In the genomic region with DNA sequence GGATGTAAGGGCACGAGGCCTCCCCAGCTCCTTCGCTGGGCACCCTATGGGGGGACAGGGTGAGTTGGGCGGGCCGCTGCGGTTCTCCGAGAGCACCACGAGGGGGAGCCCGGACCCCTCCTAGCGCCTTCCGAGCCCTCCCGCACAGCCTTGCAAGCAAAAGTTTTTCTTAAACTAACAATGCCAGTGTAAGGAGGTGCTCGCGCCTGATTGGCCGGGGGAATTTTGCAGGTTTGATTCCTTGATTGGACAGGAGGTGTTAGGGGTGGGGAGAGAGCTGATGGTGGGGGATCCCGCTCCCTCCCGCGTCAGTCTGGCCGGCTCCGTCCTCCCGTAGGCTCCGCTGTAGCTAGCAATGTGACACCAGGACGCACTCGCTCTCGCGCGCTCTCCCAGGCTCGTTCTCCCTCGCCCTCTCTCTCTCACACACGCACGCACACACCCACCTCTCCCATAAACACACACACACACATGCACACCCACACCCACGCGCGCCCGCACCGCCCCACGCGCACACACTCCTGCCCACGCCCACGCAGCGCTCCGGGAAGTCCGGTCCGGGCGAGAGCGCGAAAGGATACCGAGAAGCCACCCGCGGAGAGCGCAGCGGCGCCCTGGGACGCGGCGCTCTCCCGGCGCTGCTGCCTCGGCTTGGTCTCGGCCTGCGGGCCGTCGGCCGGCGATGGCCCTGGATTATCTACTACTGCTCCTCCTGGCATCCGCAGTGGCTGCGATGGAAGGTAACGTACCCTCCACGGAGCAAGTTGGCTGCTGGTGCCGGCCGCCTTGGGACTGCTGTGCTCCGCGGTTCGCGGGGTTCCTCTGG, we compare ENCODE assay signal across 7 cellular contexts. TPM values are rescaled to one million over a fixed set of nuclear protein-coding genes. Genes with fewer than 3 reads are reported as not detected.
DNase-seq lines count a peak whose midpoint lies in the region; ATAC-seq and TF ChIP-seq lines count a peak whose summit lies in the region.

Gene EPHB1, plus strand, starts transcription at position 311 of the 826 bp plus-strand sequence.

- H3K4me1 ChIP-seq in SK-N-SH (ENCODE audit: control insufficient read depth in 1 of 2, insufficient read depth in 2 of 2, low read depth in 1 of 2, low read length in 1 of 2) (peaks cover 0 to 8% of the 10 kb centered on the region in 2 experiments; a peak in 1 of 4 replicates), right atrium auricular region (peaks cover 0 to 27% of the 10 kb centered on the region in 2 donors), prostate gland (replicated peaks) (peaks cover 4% of the 10 kb centered on the region)

- H3K9me3 ChIP-seq in SK-N-SH, result no peaks in the 10 kb centered on the region
- H3K9me3 ChIP-seq in right atrium auricular region, result no peaks in the 10 kb centered on the region
- H3K9me3 ChIP-seq in prostate gland, result no peaks in the 10 kb centered on the region

- in situ Hi-C loops in GM13976 (cut with MboI; ENCODE audit: low sequenced_read_pairs, unreplicated experiment), result loop anchor here (25.0 kb wide), 2 partner anchors 717 to 1067 kb away; no protein-coding TSS in a partner anchor

- no peaks in the 10 kb centered on the region for H3F3A ChIP-seq in SK-N-SH (replicated peaks; ENCODE audit: insufficient read depth)

- peak within 1 kb of the TSS; percentile 52 to 83 for H3K4me3 ChIP-seq in SK-N-SH (ENCODE audit: low read depth in 2 of 2, low read length in 1 of 2)
- peak within 1 kb of the TSS; percentile 43 to 59 for H3K4me3 ChIP-seq in right atrium auricular region
- H3K4me3 ChIP-seq in prostate gland, result peak within 1 kb of the TSS; percentile 21 to 38

- POLR2A ChIA-PET in SK-N-SH (lab: Yijun Ruan, JAX), result interaction anchor here (0.5 to 1.0 kb wide), 3 partner anchors 94 to 445 kb away, joined by 3 to 4 read pairs (median 3); no protein-coding TSS in a partner anchor

- no peak for TF ChIP-seq EP300 in SK-N-SH (IDR thresholded peaks at IDR 0.05; ENCODE audit: borderline replicate concordance in 1 of 2, low read depth in 1 of 2, low read length in 1 of 2)

- peak; percentile 89 for TF ChIP-seq RAD21 in SK-N-SH (IDR thresholded peaks at IDR 0.05; ENCODE audit: low read length)

- H3K79me2 ChIP-seq in SK-N-SH (ENCODE audit: insufficient read depth), result 0 out of 2 replicates have a peak, but pooled peaks cover 10% of the 10 kb centered on the region

- CTCF ChIA-PET in SK-N-SH (lab: Yijun Ruan, JAX), result interaction anchor here (0.5 to 8.1 kb wide), 82 partner anchors 9 to 1249 kb away, joined by 3 to 103 read pairs (median 4); partner anchors contain the start of gene KY

- peaks cover 7% of the 10 kb centered on the region for H4K20me1 ChIP-seq in SK-N-SH (ENCODE audit: insufficient read depth)

- H3K9me2 ChIP-seq in SK-N-SH, result no peaks in the 10 kb centered on the region

- DNase-seq in GM13976 (ENCODE audit: low spot score), result peak; percentile 86
- peak; percentile 70 for DNase-seq in NAMALWA (ENCODE audit: low spot score)
- peak; percentile 87 for DNase-seq in SK-N-SH
- peak; percentile 74 for DNase-seq in right atrium auricular region (ENCODE audit: low spot score)
- DNase-seq in prostate gland (ENCODE audit: low spot score), result peak; percentile 77

- WGBS in SK-N-SH (ENCODE audit: low lambda C conversion rate), result 2% methylated on average over 22 of the region's 74 CpGs
- WGBS in prostate gland, result 1% methylated on average over 71 of the region's 74 CpGs

- H3K27me3 ChIP-seq in SK-N-SH (ENCODE audit: insufficient read depth), result no peaks in the 10 kb centered on the region; the same call in 1 of the 2 replicates
- peaks cover 5 to 10% of the 10 kb centered on the region in 2 donors for H3K27me3 ChIP-seq in right atrium auricular region
- H3K27me3 ChIP-seq in prostate gland (replicated peaks; ENCODE audit: insufficient read depth), result peaks cover 11% of the 10 kb centered on the region

- H3K36me3 ChIP-seq in SK-N-SH (replicated peaks in 1 of 2; ENCODE audit: control insufficient read depth in 1 of 2, insufficient read depth in 2 of 2, low read length in 1 of 2) (no peaks in the 10 kb centered on the region), right atrium auricular region (no peaks in the 10 kb centered on the region), prostate gland (no peaks in the 10 kb centered on the region)

- TF ChIP-seq CTCF in GM13976 (IDR thresholded peaks at IDR 0.05; ENCODE audit: borderline replicate concordance, control extremely low read depth, extremely low read depth, insufficient read depth, missing control alignments) (peak; percentile 93), SK-N-SH (IDR thresholded peaks at IDR 0.05) (peak; percentile 96), right atrium auricular region (IDR thresholded peaks at IDR 0.05) (peak; percentile 90 to 95), prostate gland (IDR thresholded peaks at IDR 0.05) (peak; percentile 67 to 91 (median 86))

- TF ChIP-seq POLR2A in prostate gland (IDR thresholded peaks at IDR 0.05), result peak; percentile 41

- H3K9ac ChIP-seq in SK-N-SH, result peak within 1 kb of the TSS; percentile 41; the same call in 1 of the 2 replicates

- H3K27ac ChIP-seq in SK-N-SH (ENCODE audit: low read depth in 2 of 2, low read length in 1 of 2) (no peak within 1 kb of the TSS), angular gyrus (ENCODE audit: low read depth, low read length) (peak within 1 kb of the TSS; percentile 8), right atrium auricular region (no peak within 1 kb of the TSS), prostate gland (peak within 1 kb of the TSS in 1 of 2 donors; percentile 32)

- ATAC-seq in HG02623 (IDR thresholded peaks at IDR 0.05; ENCODE audit: unreplicated experiment), result peak; percentile 79

- peak within 1 kb of the TSS; percentile 81 for H2AFZ ChIP-seq in SK-N-SH (ENCODE audit: low read depth)

- intact Hi-C loops in prostate gland (cut with DNase I), result loop anchor here (2.0 to 10.0 kb wide), 7 partner anchors 137 to 1250 kb away; no protein-coding TSS in a partner anchor

- H3K4me2 ChIP-seq in SK-N-SH, result peak within 1 kb of the TSS; percentile 96

TF ChIP-seq in SK-N-SH, 30 proteins besides CTCF, POLR2A, EP300 and RAD21:
- TF ChIP-seq SMC3 (IDR thresholded peaks at IDR 0.05; ENCODE audit: low read depth, low read length) (peak; percentile 92), JUND (IDR thresholded peaks at IDR 0.05) (no peak), RCOR1 (IDR thresholded peaks at IDR 0.05; ENCODE audit: low read length) (peak; percentile 35; the same call in 1 of the 2 replicates), YY1 (IDR thresholded peaks at IDR 0.05; ENCODE audit: low read depth) (no peak), FOXJ3 (CRISPR knock-in tag; IDR thresholded peaks at IDR 0.05) (no peak), GATA2 (CRISPR knock-in tag; IDR thresholded peaks at IDR 0.05) (no peak), RFX5 (IDR thresholded peaks at IDR 0.05; ENCODE audit: low read length) (no peak)
- TF ChIP-seq, protein P1, sequence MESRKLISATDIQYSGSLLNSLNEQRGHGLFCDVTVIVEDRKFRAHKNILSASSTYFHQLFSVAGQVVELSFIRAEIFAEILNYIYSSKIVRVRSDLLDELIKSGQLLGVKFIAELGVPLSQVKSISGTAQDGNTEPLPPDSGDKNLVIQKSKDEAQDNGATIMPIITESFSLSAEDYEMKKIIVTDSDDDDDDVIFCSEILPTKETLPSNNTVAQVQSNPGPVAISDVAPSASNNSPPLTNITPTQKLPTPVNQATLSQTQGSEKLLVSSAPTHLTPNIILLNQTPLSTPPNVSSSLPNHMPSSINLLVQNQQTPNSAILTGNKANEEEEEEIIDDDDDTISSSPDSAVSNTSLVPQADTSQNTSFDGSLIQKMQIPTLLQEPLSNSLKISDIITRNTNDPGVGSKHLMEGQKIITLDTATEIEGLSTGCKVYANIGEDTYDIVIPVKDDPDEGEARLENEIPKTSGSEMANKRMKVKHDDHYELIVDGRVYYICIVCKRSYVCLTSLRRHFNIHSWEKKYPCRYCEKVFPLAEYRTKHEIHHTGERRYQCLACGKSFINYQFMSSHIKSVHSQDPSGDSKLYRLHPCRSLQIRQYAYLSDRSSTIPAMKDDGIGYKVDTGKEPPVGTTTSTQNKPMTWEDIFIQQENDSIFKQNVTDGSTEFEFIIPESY (IDR thresholded peaks at IDR 0.05; ENCODE audit: borderline replicate concordance, low read depth), result peak; percentile 35; the same call in 1 of the 2 replicates

RNA-seq across cellular contexts. Expression of gene EPHB1, which starts in this region (rescaled TPM):
- polyA plus RNA-seq in SK-N-SH (2012; rRNA removed), result 0.84 and 1.2 TPM in 2 replicates
- 0.83 and 0.85 TPM in 2 replicates for polyA plus RNA-seq in SK-N-SH (2012; cell fraction: cytosol; rRNA removed)
- polyA plus RNA-seq in SK-N-SH (2012; cell fraction: nucleus; rRNA removed), result 0.70 and 0.97 TPM in 2 replicates
- 1 to 10 TPM; 1.9 to 3.2 TPM for total RNA-seq in right atrium auricular region
- total RNA-seq in prostate gland, result 10 to 100 TPM in 1 of 2 donors, 1 to 10 TPM in 1; 2.3 to 21.2 TPM
